Comparison of ENCODE assay signal across 23 cellular contexts in the genomic region with DNA sequence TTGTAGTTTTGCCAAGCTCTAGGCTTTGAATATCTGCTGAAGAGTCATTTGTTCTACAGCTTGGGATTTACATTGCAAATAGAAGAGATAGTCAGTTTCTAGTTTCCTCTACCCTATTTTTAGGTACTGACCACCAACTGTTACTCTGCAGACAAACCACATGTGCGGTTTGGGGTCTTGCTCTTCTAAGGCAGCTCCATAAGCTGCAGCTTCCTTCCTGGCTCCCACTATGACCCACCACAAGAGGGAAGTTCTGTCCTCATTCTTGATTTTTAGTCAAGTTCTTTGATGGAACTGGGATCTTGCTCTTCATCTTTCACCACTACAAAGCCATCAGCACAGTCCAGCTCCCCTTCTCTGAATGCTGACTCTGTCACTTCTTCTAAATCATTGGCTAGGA.
DNase-seq lines count a peak whose midpoint lies in the region; TF ChIP-seq lines count a peak whose summit lies in the region.
"Had no signal": no experiment of that assay in that cellular context is flagged by ENCODE, and none has a peak within 500 bp of the region (broad histone marks: within the 10 kb centered on the region; RNA-seq: fewer than 3 reads in every experiment).

No MANE protein-coding gene starts in this region.

- intact Hi-C loops in ascending aorta (cut with DNase I) = no loop called here

- H3K36me3 ChIP-seq in ascending aorta = no peaks in the 10 kb centered on the region
- H3K36me3 ChIP-seq: adrenal gland, brain microvascular endothelial cell, transverse colon had no signal

- H3K4me3 ChIP-seq in ascending aorta = no peak overlapping the region
- H3K4me3 ChIP-seq: adrenal gland, transverse colon had no signal

- H3K9me3 ChIP-seq in ascending aorta = no peaks in the 10 kb centered on the region
- H3K9me3 ChIP-seq: adrenal gland, Caco-2, transverse colon had no signal

- H3K27ac ChIP-seq in ascending aorta = no peak overlapping the region
- H3K27ac ChIP-seq: adrenal gland, brain microvascular endothelial cell, transverse colon had no signal

- TF ChIP-seq CTCF in ascending aorta (IDR thresholded peaks at IDR 0.05) = no peak

- DNase-seq in NCI-H526 (lab: John Stamatoyannopoulos, UW) (peak; percentile 13 to 35), NCI-H526 treated with DMSO at 0.1 percent for 48 hours (lab: John Stamatoyannopoulos, UW) (no peak), NOMO-1 (lab: John Stamatoyannopoulos, UW; ENCODE audit: unreplicated experiment in 2 of 2) (peak; percentile 88 to 94), SKM-1 (lab: John Stamatoyannopoulos, UW; ENCODE audit: unreplicated experiment) (peak; percentile 23), DMS79 (lab: John Stamatoyannopoulos, UW) (no peak), ascending aorta (ENCODE audit: low spot score in 2 of 2) (no peak), iPS-NIHi7 (ENCODE audit: extremely low spot score) (no peak)
- DNase-seq in activated CD8-positive, alpha-beta memory T cell treated with anti-CD3 and anti-CD28 coated beads, Interleukin-2, amount 50 U/mL, for 48 hours = no peak
- DNase-seq: activated CD4-positive, alpha-beta T cell treated with anti-CD3 and anti-CD28 coated beads for 4 hours; activated naive CD4-positive, alpha-beta T cell treated with Interleukin-2 at 50 U/mL for 16 hours; activated T-cell treated with anti-CD3 and anti-CD28 coated beads, Interleukin-2, amount 50 U/mL, for 72 hours; adrenal gland; brain microvascular endothelial cell; Caco-2; DND-41; head of caudate nucleus; naive B cell; NCI-H1417 treated with DMSO at 0.1 percent for 48 hours; NCI-H510A; occipital lobe; PC-3; Right ventricle myocardium superior; transverse colon had no signal

- no peaks in the 10 kb centered on the region for H3K27me3 ChIP-seq in ascending aorta
- H3K27me3 ChIP-seq: adrenal gland, brain microvascular endothelial cell, transverse colon had no signal

- no peaks in the 10 kb centered on the region for H3K4me1 ChIP-seq in ascending aorta
- H3K4me1 ChIP-seq: adrenal gland, Caco-2, transverse colon had no signal

Comparison
In these comparisons a context has a peak if more than half of its experiments do, and no peak if none do; other contexts are left out.
1. DNase-seq: peak in NCI-H526 (2 of 2), NOMO-1 (2 of 2) and SKM-1 (single experiment); none in NCI-H526 treated with DMSO at 0.1 percent for 48 hours (single experiment), DMS79 (single experiment), activated CD8-positive, alpha-beta memory T cell treated with anti-CD3 and anti-CD28 coated beads, Interleukin-2, amount 50 U/mL, for 48 hours (single experiment), ascending aorta (0 of 2) and iPS-NIHi7 (single experiment).